29 cellular contexts compared by ENCODE assay signal in genomic region chr13:39567569-39567968, GRCh38. TPM values are rescaled to one million over a fixed set of nuclear protein-coding genes. Genes with fewer than 3 reads are reported as not detected.
DNase-seq lines count a peak whose midpoint lies in the region; ATAC-seq and TF ChIP-seq lines count a peak whose summit lies in the region.
"Had no signal": no experiment of that assay in that cellular context is flagged by ENCODE, and none has a peak within 500 bp of the region (broad histone marks: within the 10 kb centered on the region; RNA-seq: fewer than 3 reads in every experiment).

No MANE protein-coding gene starts in this region.

- no peak overlapping the region for H3K27ac Mint-ChIP-seq in activated T-helper 2 cell treated with anti-CD3 and anti-CD28 coated beads, Interferon-gamma antibody, Interleukin-2, Interleukin-4, amounts not matched to agents 10 μg/mL and 5 μg/mL and 100 μg/mL, durations not matched to agents 14 hours and 24 hours and 36 hours
- H3K27ac Mint-ChIP-seq: activated T-cell treated with anti-CD3 and anti-CD28 coated beads, Interleukin-2, amount 50 U/mL, for 24 hours; dendritic cell treated with granulocyte-macrophage colony-stimulating factor and Interleukin-4, amounts not matched to agents 40 ng/mL and 50 ng/mL, for 4 days; T-helper 17 cell had no signal

- no peak for TF ChIP-seq POLR2A in heart left ventricle (IDR thresholded peaks at IDR 0.05)

- H3K4me3 ChIP-seq in heart left ventricle, result no peak overlapping the region
- H3K4me3 ChIP-seq in smooth muscle cell, result no peak overlapping the region
- H3K4me3 ChIP-seq: lung, right atrium auricular region, spleen, upper lobe of right lung had no signal

- ATAC-seq in heart left ventricle (no peak), left ventricle myocardium superior (no peak), HG03342 (IDR thresholded peaks at IDR 0.05; ENCODE audit: unreplicated experiment) (no peak)
- ATAC-seq: esophagus mucosa; stimulated activated naive CD8-positive, alpha-beta T cell treated with anti-CD3 and anti-CD28 coated beads, Interleukin-15, Interleukin-2, amounts not matched to agents 100 U/mL and 50 U/mL, for 24 hours; T-helper 17 cell; upper lobe of right lung had no signal

- H3K79me2 ChIP-seq in smooth muscle cell (ENCODE audit: low read depth), result peaks cover 25% of the 10 kb centered on the region
- H3K79me2 ChIP-seq: parathyroid adenoma had no signal

- no peak overlapping the region for H3K4me2 ChIP-seq in smooth muscle cell
- H3K4me2 ChIP-seq: SK-N-SH had no signal

- H2AFZ ChIP-seq in smooth muscle cell (ENCODE audit: low read depth), result no peak overlapping the region
- H2AFZ ChIP-seq: parathyroid adenoma had no signal

- no peak for DNase-seq in heart left ventricle
- DNase-seq in left ventricle myocardium superior, result no peak
- DNase-seq in RPMI7951 (ENCODE audit: low read depth), result peak; percentile 28
- peak; percentile 25 for DNase-seq in foreskin melanocyte
- no peak for DNase-seq in smooth muscle cell (lab: John Stamatoyannopoulos, UW; ENCODE audit: unreplicated experiment)
- no peak for DNase-seq in HT-29 (ENCODE audit: low spot score)
- no peak for DNase-seq in activated T-helper 2 cell treated with anti-CD3 and anti-CD28 coated beads, Interferon-gamma antibody, Interleukin-2, Interleukin-4, amounts not matched to agents 10 μg/mL and 5 μg/mL and 100 μg/mL, durations not matched to agents 14 hours and 24 hours and 36 hours (ENCODE audit: low spot score)
- DNase-seq: activated T-cell treated with anti-CD3 and anti-CD28 coated beads, Interleukin-2, amount 50 U/mL, for 24 hours; central memory CD4-positive, alpha-beta T cell; DND-41; H9; head of caudate nucleus; NCI-H1048; NCI-H1694 treated with DMSO at 0.1 percent for 48 hours; NCI-H82; RPMI8226; SK-N-SH; spleen; stimulated activated CD4-positive, alpha-beta T cell treated with anti-CD3 and anti-CD28 coated beads, Interleukin-2, amount 100 ng/mL, for 24 hours; stimulated activated naive CD8-positive, alpha-beta T cell treated with anti-CD3 and anti-CD28 coated beads, Interleukin-15, Interleukin-2, amounts not matched to agents 100 U/mL and 50 U/mL, for 24 hours; T-helper 17 cell; upper lobe of right lung had no signal

- WGBS in heart left ventricle, 4 donors, result 67 to 93% (median 84%) methylated on average over 1 of the region's 1 CpG
- 83% methylated on average over 1 of the region's 1 CpG for WGBS in smooth muscle cell (ENCODE audit: low lambda C conversion rate)

- H4K20me1 ChIP-seq in smooth muscle cell (ENCODE audit: low read depth), result no peaks in the 10 kb centered on the region

- H3K36me3 ChIP-seq in heart left ventricle, result no peaks in the 10 kb centered on the region
- H3K36me3 ChIP-seq in smooth muscle cell (ENCODE audit: low read depth), result no peaks in the 10 kb centered on the region
- H3K36me3 ChIP-seq: right atrium auricular region, spleen, upper lobe of right lung had no signal

- H3K27me3 ChIP-seq in heart left ventricle (no peaks in the 10 kb centered on the region), smooth muscle cell (ENCODE audit: low read depth) (no peaks in the 10 kb centered on the region)
- H3K27me3 ChIP-seq: right atrium auricular region, spleen, upper lobe of right lung had no signal

- peaks cover 8% of the 10 kb centered on the region for H3F3A ChIP-seq in smooth muscle cell (ENCODE audit: low read depth)

- H3K27me3 Mint-ChIP-seq in activated T-helper 2 cell treated with anti-CD3 and anti-CD28 coated beads, Interferon-gamma antibody, Interleukin-2, Interleukin-4, amounts not matched to agents 10 μg/mL and 5 μg/mL and 100 μg/mL, durations not matched to agents 14 hours and 24 hours and 36 hours (ENCODE audit: low read depth), result peaks cover 5% of the 10 kb centered on the region
- H3K27me3 Mint-ChIP-seq: dendritic cell treated with granulocyte-macrophage colony-stimulating factor and Interleukin-4, amounts not matched to agents 40 ng/mL and 50 ng/mL, for 4 days had no signal

- H3K4me1 ChIP-seq in heart left ventricle (peaks cover 3 to 69% (median 45%) of the 10 kb centered on the region in 12 donors), smooth muscle cell (ENCODE audit: low read depth) (peaks cover 26% of the 10 kb centered on the region)
- H3K4me1 ChIP-seq: parathyroid adenoma, spleen had no signal

- H3K9ac ChIP-seq in smooth muscle cell (ENCODE audit: low read depth), result no peak overlapping the region
- H3K9ac ChIP-seq: parathyroid adenoma, SK-N-SH had no signal

- no peak for TF ChIP-seq CTCF in heart left ventricle (IDR thresholded peaks at IDR 0.05)
- TF ChIP-seq CTCF in smooth muscle cell (IDR thresholded peaks at IDR 0.05; ENCODE audit: borderline replicate concordance, insufficient read depth, poor library complexity, severe bottlenecking), result no peak

- H3K27ac ChIP-seq in heart left ventricle (peak overlapping the region in 10 of 12 donors; percentile 1 to 60 (median 30)), smooth muscle cell (ENCODE audit: low read depth) (peak overlapping the region; percentile 94)
- H3K27ac ChIP-seq: parathyroid adenoma, spleen, upper lobe of right lung had no signal

- no peaks in the 10 kb centered on the region for H3K9me3 Mint-ChIP-seq in activated T-helper 2 cell treated with anti-CD3 and anti-CD28 coated beads, Interferon-gamma antibody, Interleukin-2, Interleukin-4, amounts not matched to agents 10 μg/mL and 5 μg/mL and 100 μg/mL, durations not matched to agents 14 hours and 24 hours and 36 hours
- H3K9me3 Mint-ChIP-seq: activated T-cell treated with anti-CD3 and anti-CD28 coated beads, Interleukin-2, amount 50 U/mL, for 24 hours; dendritic cell treated with granulocyte-macrophage colony-stimulating factor and Interleukin-4, amounts not matched to agents 40 ng/mL and 50 ng/mL, for 4 days; H9; neural crest cell had no signal

- H3K4me3 Mint-ChIP-seq in activated T-helper 2 cell treated with anti-CD3 and anti-CD28 coated beads, Interferon-gamma antibody, Interleukin-2, Interleukin-4, amounts not matched to agents 10 μg/mL and 5 μg/mL and 100 μg/mL, durations not matched to agents 14 hours and 24 hours and 36 hours (ENCODE audit: low read depth), result no peak overlapping the region
- H3K4me3 Mint-ChIP-seq: activated T-cell treated with anti-CD3 and anti-CD28 coated beads, Interleukin-2, amount 50 U/mL, for 24 hours; dendritic cell treated with granulocyte-macrophage colony-stimulating factor and Interleukin-4, amounts not matched to agents 40 ng/mL and 50 ng/mL, for 4 days; H9; neural crest cell; T-helper 17 cell had no signal

- H3K4me1 Mint-ChIP-seq in activated T-helper 2 cell treated with anti-CD3 and anti-CD28 coated beads, Interferon-gamma antibody, Interleukin-2, Interleukin-4, amounts not matched to agents 10 μg/mL and 5 μg/mL and 100 μg/mL, durations not matched to agents 14 hours and 24 hours and 36 hours (ENCODE audit: low read depth), result peaks cover 4% of the 10 kb centered on the region

- H3K36me3 Mint-ChIP-seq in activated T-helper 2 cell treated with anti-CD3 and anti-CD28 coated beads, Interferon-gamma antibody, Interleukin-2, Interleukin-4, amounts not matched to agents 10 μg/mL and 5 μg/mL and 100 μg/mL, durations not matched to agents 14 hours and 24 hours and 36 hours (ENCODE audit: low read depth), result no peaks in the 10 kb centered on the region

- intact Hi-C loops in heart left ventricle (cut with DNase I) (loop anchor here in 1 of 10 donors (5.0 kb wide), 1 partner anchor 40 kb away; no protein-coding TSS in a partner anchor), left ventricle myocardium superior (cut with micrococcal nuclease) (no loop called here)
- intact Hi-C loops in activated T-helper 2 cell treated with anti-CD3 and anti-CD28 coated beads, Interferon-gamma antibody, Interleukin-2, Interleukin-4, amounts not matched to agents 10 μg/mL and 5 μg/mL and 100 μg/mL, durations not matched to agents 14 hours and 24 hours and 36 hours (cut with micrococcal nuclease), result no loop called here

- H3K9me3 ChIP-seq in heart left ventricle (peaks cover 0 to 4% (median 0%) of the 10 kb centered on the region in 12 donors), smooth muscle cell (replicated peaks; ENCODE audit: low read depth) (no peaks in the 10 kb centered on the region)
- H3K9me3 ChIP-seq: right atrium auricular region, SK-N-SH, spleen, upper lobe of right lung had no signal

RNA-seq across cellular contexts. Expression of gene LHFPL6, which starts 35.4 kb away (rescaled TPM):
- 10 to 100 TPM; 34.4 to 74.4 (median 55.3) TPM for total RNA-seq in heart left ventricle
- polyA plus RNA-seq in heart left ventricle, result 10 to 100 TPM; 40.7 to 41.8 TPM
- total RNA-seq in left ventricle myocardium superior, result 54.3 TPM
- total RNA-seq in RPMI7951 (2014; rRNA removed; shearing (Covaris generic)), result 34.7 and 36.2 TPM in 2 replicates
- total RNA-seq in smooth muscle cell, result 24.7 and 28.5 TPM in 2 replicates
- polyA plus RNA-seq in smooth muscle cell, result 43.6 and 57.5 TPM in 2 replicates
- total RNA-seq in HT-29 (2014; rRNA removed; shearing (Covaris generic)), result not detected in 2 replicates
- 4.8 and 5.8 TPM in 2 replicates for total RNA-seq in activated T-helper 2 cell treated with anti-CD3 and anti-CD28 coated beads, Interferon-gamma antibody, Interleukin-2, Interleukin-4, amounts not matched to agents 10 μg/mL and 5 μg/mL and 100 μg/mL, durations not matched to agents 14 hours and 24 hours and 36 hours

Comparison
In these comparisons a context has a peak if more than half of its experiments do, and no peak if none do; other contexts are left out.
1. DNase-seq: peak in RPMI7951 (single experiment) and foreskin melanocyte (single experiment); none in heart left ventricle (0 of 5), left ventricle myocardium superior (single experiment), smooth muscle cell (single experiment), HT-29 (single experiment) and activated T-helper 2 cell treated with anti-CD3 and anti-CD28 coated beads, Interferon-gamma antibody, Interleukin-2, Interleukin-4, amounts not matched to agents 10 μg/mL and 5 μg/mL and 100 μg/mL, durations not matched to agents 14 hours and 24 hours and 36 hours (single experiment).